ENCODE assay signal across 10 cellular contexts in genomic region chr22:16601437-16602223, GRCh38. TPM values are rescaled to one million over a fixed set of nuclear protein-coding genes. Genes with fewer than 3 reads are reported as not detected.
DNase-seq lines count a peak whose midpoint lies in the region; ATAC-seq, FAIRE-seq and TF ChIP-seq lines count a peak whose summit lies in the region.
"Had no signal": no experiment of that assay in that cellular context is flagged by ENCODE, and none has a peak within 500 bp of the region (broad histone marks: within the 10 kb centered on the region; RNA-seq: fewer than 3 reads in every experiment).

No MANE protein-coding gene starts in this region.

- no peak overlapping the region for H3K4ac ChIP-seq in mesenchymal stem cell (ENCODE audit: low read depth in 1 of 2, low read length in 2 of 2)

- H2AFZ ChIP-seq in mesenchymal stem cell (ENCODE audit: low read depth, low read length): no peak overlapping the region

- DNase-seq in activated naive CD4-positive, alpha-beta T cell treated with anti-CD3 and anti-CD28 coated beads, Interleukin-2, amount 50 U/mL, for 72 hours (ENCODE audit: low spot score in 2 of 2): peak in 1 of 2 donors; percentile 29
- no peak for DNase-seq in activated naive CD4-positive, alpha-beta T cell treated with Interleukin-2 at 50 U/mL for 16 hours
- DNase-seq in caudate nucleus (lab: John Stamatoyannopoulos, UW) (peak in 10 of 61 donors; percentile 14 to 45 (median 32)), mesenchymal stem cell (no peak), urothelium cell line (ENCODE audit: low spot score) (peak; percentile 44), foreskin melanocyte (no peak), GM12892 (ENCODE audit: insufficient read length) (no peak)
- DNase-seq: activated CD4-positive, CD25-positive, alpha-beta regulatory T cell had no signal

- peaks cover 0 to 8% of the 10 kb centered on the region in 2 donors for H3K36me3 Mint-ChIP-seq in activated naive CD4-positive, alpha-beta T cell treated with anti-CD3 and anti-CD28 coated beads, Interleukin-2, amount 50 U/mL, for 72 hours

- no peak overlapping the region for H2AK5ac ChIP-seq in mesenchymal stem cell (ENCODE audit: low read length, severe bottlenecking)

- WGBS in mesenchymal stem cell: 97% methylated on average over 57 of the region's 100 CpGs

- H3K27ac Mint-ChIP-seq in activated naive CD4-positive, alpha-beta T cell treated with anti-CD3 and anti-CD28 coated beads, Interleukin-2, amount 50 U/mL, for 72 hours: no peak overlapping the region
- H3K27ac Mint-ChIP-seq: nephron had no signal

- H3K9ac ChIP-seq in mesenchymal stem cell (ENCODE audit: low read length): peak overlapping the region; percentile 53

- H4K91ac ChIP-seq in mesenchymal stem cell (ENCODE audit: low read length): no peak overlapping the region

- FAIRE-seq in urothelium cell line (lab: Jason Lieb, UNC) (no peak), GM12892 (lab: Jason Lieb, UNC) (no peak)

- H2BK120ac ChIP-seq in mesenchymal stem cell (ENCODE audit: low read depth, low read length): no peak overlapping the region

- H3K14ac ChIP-seq in mesenchymal stem cell (ENCODE audit: low read length in 2 of 2): no peak overlapping the region

- no peak overlapping the region for H2BK12ac ChIP-seq in mesenchymal stem cell (ENCODE audit: low read length in 2 of 2)

- peak overlapping the region in 1 of 2 experiments; percentile 65 for H3K4me3 ChIP-seq in mesenchymal stem cell (ENCODE audit: insufficient read depth in 1 of 2, low read depth in 1 of 2, low read length in 2 of 2)

- H3K9me3 Mint-ChIP-seq in activated naive CD4-positive, alpha-beta T cell treated with anti-CD3 and anti-CD28 coated beads, Interleukin-2, amount 50 U/mL, for 72 hours: no peaks in the 10 kb centered on the region

- ATAC-seq in activated naive CD4-positive, alpha-beta T cell treated with anti-CD3 and anti-CD28 coated beads, Interleukin-2, amount 50 U/mL, for 72 hours: peak; percentile 26 to 64
- no peak for ATAC-seq in GM18519 (IDR thresholded peaks at IDR 0.05; ENCODE audit: low FRiP score, unreplicated experiment)

- no peak overlapping the region for H3K4me2 ChIP-seq in mesenchymal stem cell (ENCODE audit: low read length, poor library complexity, severe bottlenecking)

- no peak overlapping the region for H3K23ac ChIP-seq in mesenchymal stem cell (ENCODE audit: low read length in 2 of 2)

- H3K9me3 ChIP-seq in mesenchymal stem cell (ENCODE audit: control insufficient read depth, low read length): no peaks in the 10 kb centered on the region

- TF ChIP-seq POLR2A in GM12892 (IDR thresholded peaks at IDR 0.05; ENCODE audit: low read depth, low read length): no peak

- H2BK5ac ChIP-seq in mesenchymal stem cell (ENCODE audit: low read depth, low read length, poor library complexity, severe bottlenecking): no peak overlapping the region

- no peaks in the 10 kb centered on the region for H3K4me1 ChIP-seq in mesenchymal stem cell (ENCODE audit: control insufficient read depth, insufficient read depth, low read depth, low read length)

- H4K8ac ChIP-seq in mesenchymal stem cell (ENCODE audit: low read length): no peak overlapping the region

- H3K79me1 ChIP-seq in mesenchymal stem cell (replicated peaks; ENCODE audit: low read length, poor library complexity, severe bottlenecking): no peaks in the 10 kb centered on the region

- H2BK15ac ChIP-seq in mesenchymal stem cell (ENCODE audit: low read depth, poor library complexity, severe bottlenecking): no peak overlapping the region

- no peak overlapping the region for H3K18ac ChIP-seq in mesenchymal stem cell (ENCODE audit: low read depth in 1 of 2, low read length in 2 of 2)

- no peaks in the 10 kb centered on the region for H3K36me3 ChIP-seq in mesenchymal stem cell (ENCODE audit: control insufficient read depth in 1 of 2, insufficient read depth in 2 of 2, low read depth in 1 of 2, low read length in 2 of 2)

- H3K27ac ChIP-seq in caudate nucleus (ENCODE audit: low read depth, low read length): peak overlapping the region; percentile 36
- H3K27ac ChIP-seq in mesenchymal stem cell (ENCODE audit: low read length, poor library complexity, severe bottlenecking): no peak overlapping the region

- no peaks in the 10 kb centered on the region for H3K27me3 ChIP-seq in mesenchymal stem cell (ENCODE audit: control insufficient read depth in 1 of 2, insufficient read depth in 1 of 2, low read length in 2 of 2)

RNA-seq across cellular contexts. Expression of gene CCT8L2, which starts 9.0 kb away (rescaled TPM):
- not detected for total RNA-seq in activated naive CD4-positive, alpha-beta T cell treated with anti-CD3 and anti-CD28 coated beads, Interleukin-2, amount 50 U/mL, for 72 hours
- not detected for polyA plus RNA-seq in mesenchymal stem cell (2013, experiment 1 of 2)
- not detected for polyA plus RNA-seq in mesenchymal stem cell (2013, experiment 2 of 2)
- polyA plus RNA-seq in GM12892 (2012; ENCODE audit: missing spikeins): not detected
